8 cellular contexts compared by ENCODE assay signal in genomic region chr2:237685408-237685807, GRCh38. TPM values are rescaled to one million over a fixed set of nuclear protein-coding genes. Genes with fewer than 3 reads are reported as not detected.
A peak's percentile ranks its signal among the peaks of the same experiment; 100 is the strongest.
DNase-seq lines count a peak whose midpoint lies in the region; ATAC-seq and TF ChIP-seq lines count a peak whose summit lies in the region.
"Had no signal": no experiment of that assay in that cellular context is flagged by ENCODE, and none has a peak within 500 bp of the region (broad histone marks: within the 10 kb centered on the region; RNA-seq: fewer than 3 reads in every experiment).

No MANE protein-coding gene starts in this region.

- POLR2A ChIA-PET in activated CD8-positive, alpha-beta T cell treated with anti-CD3 and anti-CD28 coated beads, Interleukin-2, amount 10 ng/mL, durations not matched to agents 7 days and 5 days (lab: Charles Lee), result interaction anchor here (1.0 kb wide), 1 partner anchor 11 kb away, joined by 4 read pairs; no protein-coding TSS in a partner anchor

- H3K4me3 ChIP-seq in esophagus squamous epithelium (no peak overlapping the region), parathyroid adenoma (ENCODE audit: low read depth, low read length) (no peak overlapping the region)

- H3K27ac Mint-ChIP-seq in activated CD8-positive, alpha-beta T cell treated with anti-CD3 and anti-CD28 coated beads, Interleukin-2, amount 10 ng/mL, durations not matched to agents 7 days and 5 days, result no peak overlapping the region

- H2AFZ ChIP-seq in parathyroid adenoma, result no peak overlapping the region

- H3K27me3 ChIP-seq in esophagus squamous epithelium (no peaks in the 10 kb centered on the region), parathyroid adenoma (ENCODE audit: control insufficient read depth, insufficient read depth, low read length) (no peaks in the 10 kb centered on the region)

- H3K4me2 ChIP-seq in parathyroid adenoma (ENCODE audit: low read length), result no peak overlapping the region

- no peaks in the 10 kb centered on the region for H3K27me3 Mint-ChIP-seq in activated CD8-positive, alpha-beta T cell treated with anti-CD3 and anti-CD28 coated beads, Interleukin-2, amount 10 ng/mL, durations not matched to agents 7 days and 5 days (ENCODE audit: low read depth)

- no peak overlapping the region for H3K9ac ChIP-seq in parathyroid adenoma

- no peak overlapping the region for H3K4me3 Mint-ChIP-seq in activated CD8-positive, alpha-beta T cell treated with anti-CD3 and anti-CD28 coated beads, Interleukin-2, amount 10 ng/mL, durations not matched to agents 7 days and 5 days

- H3K4me1 ChIP-seq in esophagus squamous epithelium, result peaks cover 29 to 58% (median 35%) of the 10 kb centered on the region in 3 donors
- H3K4me1 ChIP-seq in parathyroid adenoma, result peaks cover 10% of the 10 kb centered on the region

- peak in 4 of 6 experiments; percentile 8 to 40 (median 14) for TF ChIP-seq CTCF in esophagus squamous epithelium (IDR thresholded peaks at IDR 0.05)
- TF ChIP-seq CTCF in parathyroid adenoma (IDR thresholded peaks at IDR 0.05), result peak; percentile 18

- TF ChIP-seq POLR2A in esophagus squamous epithelium (IDR thresholded peaks at IDR 0.05), result no peak

- intact Hi-C loops in esophagus squamous epithelium (cut with DNase I), result no loop called here

- H3K36me3 Mint-ChIP-seq in activated CD8-positive, alpha-beta T cell treated with anti-CD3 and anti-CD28 coated beads, Interleukin-2, amount 10 ng/mL, durations not matched to agents 7 days and 5 days (ENCODE audit: low read depth), result peaks cover 2% of the 10 kb centered on the region

- H3K36me3 ChIP-seq in esophagus squamous epithelium (no peaks in the 10 kb centered on the region), parathyroid adenoma (ENCODE audit: control insufficient read depth, insufficient read depth, low read length) (no peaks in the 10 kb centered on the region)

- no peaks in the 10 kb centered on the region for H3K9me3 Mint-ChIP-seq in activated CD8-positive, alpha-beta T cell treated with anti-CD3 and anti-CD28 coated beads, Interleukin-2, amount 10 ng/mL, durations not matched to agents 7 days and 5 days (ENCODE audit: insufficient read depth)

- H3K9me3 ChIP-seq in esophagus squamous epithelium, result no peaks in the 10 kb centered on the region
- H3K9me3 ChIP-seq in parathyroid adenoma (ENCODE audit: control insufficient read depth, low read length), result no peaks in the 10 kb centered on the region

- no peak for ATAC-seq in activated CD8-positive, alpha-beta T cell treated with anti-CD3 and anti-CD28 coated beads, Interleukin-2, amount 10 ng/mL, durations not matched to agents 7 days and 5 days
- ATAC-seq in GM21447 (IDR thresholded peaks at IDR 0.05; ENCODE audit: unreplicated experiment) (no peak), HG02870 (IDR thresholded peaks at IDR 0.05; ENCODE audit: unreplicated experiment) (no peak)

- CTCF ChIA-PET in activated CD8-positive, alpha-beta T cell treated with anti-CD3 and anti-CD28 coated beads, Interleukin-2, amount 10 ng/mL, durations not matched to agents 7 days and 5 days (lab: Charles Lee), result interaction anchor here (1.2 to 2.2 kb wide), 2 partner anchors 13 to 60 kb away, joined by 3 to 11 read pairs; no protein-coding TSS in a partner anchor

- H3K27ac ChIP-seq in esophagus squamous epithelium, result no peak overlapping the region
- no peak overlapping the region for H3K27ac ChIP-seq in parathyroid adenoma

- WGBS in esophagus squamous epithelium, 2 donors, result 66 to 77% methylated on average over 5 of the region's 5 CpGs

- peaks cover 39% of the 10 kb centered on the region for H3K79me2 ChIP-seq in parathyroid adenoma

- peak; percentile 47 for DNase-seq in ELF-1 (ENCODE audit: low read depth, low spot score)
- DNase-seq in NCI-H69 (lab: John Stamatoyannopoulos, UW), result peak; percentile 41
- DNase-seq in esophagus squamous epithelium (lab: John Stamatoyannopoulos, UW), result no peak
- no peak for DNase-seq in activated CD8-positive, alpha-beta T cell treated with anti-CD3 and anti-CD28 coated beads, Interleukin-2, amount 10 ng/mL, durations not matched to agents 7 days and 5 days
- DNase-seq: NCI-H446 treated with DMSO at 0.1 percent for 48 hours had no signal

- peaks cover 53% of the 10 kb centered on the region for H3K4me1 Mint-ChIP-seq in activated CD8-positive, alpha-beta T cell treated with anti-CD3 and anti-CD28 coated beads, Interleukin-2, amount 10 ng/mL, durations not matched to agents 7 days and 5 days (ENCODE audit: low read depth)

RNA-seq across cellular contexts. Expression of gene LRRFIP1, which starts 58.0 kb away (rescaled TPM):
- 100 to 1,000 TPM in 2 of 4 donors, 10 to 100 TPM in 2; 84.9 to 152 (median 120) TPM for total RNA-seq in esophagus squamous epithelium
- total RNA-seq in activated CD8-positive, alpha-beta T cell treated with anti-CD3 and anti-CD28 coated beads, Interleukin-2, amount 10 ng/mL, durations not matched to agents 7 days and 5 days, result 100 to 1,000 TPM; 189 to 207 TPM

Comparison
In these comparisons a context has a peak if more than half of its experiments do, and no peak if none do; other contexts are left out.
1. DNase-seq: peak in ELF-1 (single experiment) and NCI-H69 (single experiment); none in esophagus squamous epithelium (single experiment) and activated CD8-positive, alpha-beta T cell treated with anti-CD3 and anti-CD28 coated beads, Interleukin-2, amount 10 ng/mL, durations not matched to agents 7 days and 5 days (single experiment).